In the genomic region with DNA sequence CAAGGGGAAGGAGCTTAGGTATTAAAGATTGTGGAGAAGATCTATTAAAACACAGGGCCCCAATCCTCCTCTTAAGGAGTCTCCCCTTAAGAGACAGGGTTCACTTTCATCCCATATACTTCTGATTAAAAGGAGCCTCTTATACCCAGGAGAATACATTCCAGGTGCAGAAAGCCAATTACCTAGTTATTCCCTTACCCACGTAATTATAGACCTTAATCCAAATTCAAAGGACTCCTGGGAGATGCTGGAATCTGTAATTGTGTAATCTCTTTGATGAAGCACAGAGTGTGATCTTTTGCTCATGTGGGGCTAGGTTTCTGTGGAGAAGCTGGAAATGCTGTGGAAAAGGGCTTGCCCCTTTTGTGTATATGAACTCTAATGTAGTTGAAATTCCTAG, we compare ENCODE assay signal across 9 cellular contexts. TPM values are rescaled to one million over a fixed set of nuclear protein-coding genes. Genes with fewer than 3 reads are reported as not detected.
A peak's percentile ranks its signal among the peaks of the same experiment; 100 is the strongest.
DNase-seq lines count a peak whose midpoint lies in the region; ATAC-seq and TF ChIP-seq lines count a peak whose summit lies in the region.
"Had no signal": no experiment of that assay in that cellular context is flagged by ENCODE, and none has a peak within 500 bp of the region (broad histone marks: within the 10 kb centered on the region; RNA-seq: fewer than 3 reads in every experiment).

No MANE protein-coding gene starts in this region.

- no peaks in the 10 kb centered on the region for H3K36me3 ChIP-seq in HEK293 (ENCODE audit: control insufficient read depth in 2 of 2, insufficient read depth in 1 of 2, low read length in 2 of 2)
- no peaks in the 10 kb centered on the region for H3K36me3 ChIP-seq in adipocyte (ENCODE audit: control insufficient read depth, insufficient read depth, low read length, severe bottlenecking)
- no peaks in the 10 kb centered on the region for H3K36me3 ChIP-seq in muscle layer of colon (ENCODE audit: insufficient read depth, low read length)
- H3K36me3 ChIP-seq: brain microvascular endothelial cell had no signal

- peaks cover 5% of the 10 kb centered on the region; the same call in 1 of the 2 replicates for H3K4me1 ChIP-seq in HEK293 (ENCODE audit: control insufficient read depth, insufficient read depth, low read length)
- H3K4me1 ChIP-seq in adipocyte (ENCODE audit: control insufficient read depth, insufficient read depth, low read length) = peaks cover 39% of the 10 kb centered on the region
- H3K4me1 ChIP-seq in muscle layer of colon (ENCODE audit: insufficient read depth, low read length) = peaks cover 32% of the 10 kb centered on the region

- H3K9me3 ChIP-seq in HEK293 (ENCODE audit: control insufficient read depth, insufficient read depth, low read depth, low read length) = no peaks in the 10 kb centered on the region
- no peaks in the 10 kb centered on the region for H3K9me3 ChIP-seq in adipocyte (ENCODE audit: control insufficient read depth, low read length)
- H3K9me3 ChIP-seq in muscle layer of colon (ENCODE audit: low read length) = no peaks in the 10 kb centered on the region

- no peaks in the 10 kb centered on the region for H3K27me3 ChIP-seq in adipocyte (replicated peaks; ENCODE audit: control insufficient read depth, insufficient read depth, low read length)
- H3K27me3 ChIP-seq in muscle layer of colon (ENCODE audit: control insufficient read depth in 1 of 2, insufficient read depth in 2 of 2, low read length in 2 of 2) = no peaks in the 10 kb centered on the region
- H3K27me3 ChIP-seq: brain microvascular endothelial cell had no signal

- H3K27ac ChIP-seq in HEK293 (ENCODE audit: extremely low read depth, low read depth, low read length) (no peak overlapping the region), muscle layer of colon (ENCODE audit: low read depth, low read length) (peak overlapping the region; percentile 90)

- peak overlapping the region; percentile 94 for H3K9ac ChIP-seq in adipocyte (ENCODE audit: low read length)
- no peak overlapping the region for H3K9ac ChIP-seq in muscle layer of colon (ENCODE audit: low read length)

- in situ Hi-C loops in KBM-7 (cut with MboI; ENCODE audit: low pct_unique_long_range_greater_than_20kb, low sequenced_read_pairs) = loop anchor here (10.0 to 25.0 kb wide), 2 partner anchors 255 to 543 kb away; no protein-coding TSS in a partner anchor

- ATAC-seq in HG02938 (IDR thresholded peaks at IDR 0.05; ENCODE audit: unreplicated experiment) = no peak

- no peak for DNase-seq in AG04449 (ENCODE audit: low read depth, low spot score)
- peak; percentile 31 for DNase-seq in adipocyte (ENCODE audit: low read depth)
- DNase-seq in ureter (ENCODE audit: low spot score) = no peak
- no peak for DNase-seq in KBM-7
- DNase-seq in pons (ENCODE audit: low spot score) = no peak

- CTCF ChIA-PET in AG04449 (lab: Yijun Ruan, JAX) (interaction anchor here (1.2 to 4.8 kb wide), 17 partner anchors 8 to 548 kb away, joined by 3 to 52 read pairs (median 7); a partner anchor contains a TSS), HEK293 (lab: Yijun Ruan, JAX) (interaction anchor here (0.6 to 2.3 kb wide), 5 partner anchors 10 to 1080 kb away, joined by 3 to 8 read pairs (median 3); no protein-coding TSS in a partner anchor)

- POLR2A ChIA-PET in AG04449 (lab: Yijun Ruan, JAX) (interaction anchor here (0.9 kb wide), 1 partner anchor 12 kb away, joined by 3 read pairs; no protein-coding TSS in a partner anchor), HEK293 (lab: Yijun Ruan, JAX) (interaction anchor here (0.6 to 1.2 kb wide), 2 partner anchors 260 to 399 kb away, joined by 5 to 6 read pairs; no protein-coding TSS in a partner anchor)

- TF ChIP-seq CTCF in AG04449 (IDR thresholded peaks at IDR 0.05; ENCODE audit: insufficient read depth, low read length, missing control alignments) (no peak), HEK293 (tag by site-specific recombination; IDR thresholded peaks at IDR 0.05) (no peak)

- H3K4me3 ChIP-seq in AG04449 (ENCODE audit: low read depth, low read length) = peak overlapping the region; percentile 79
- no peak overlapping the region for H3K4me3 ChIP-seq in HEK293 (ENCODE audit: low read depth, low read length)
- peak overlapping the region; percentile 98 for H3K4me3 ChIP-seq in adipocyte (ENCODE audit: low read length)
- H3K4me3 ChIP-seq in muscle layer of colon (ENCODE audit: low read depth in 1 of 2, low read length in 2 of 2) = no peak overlapping the region

TF ChIP-seq in HEK293, 187 proteins besides CTCF, POLR2A, EP300 and RAD21:
- TF ChIP-seq SP7 (tag by site-specific recombination; IDR thresholded peaks at IDR 0.05) = peak; percentile 71
- TF ChIP-seq ZNF366 (tag by site-specific recombination; conservative IDR thresholded peaks at IDR 0.05) = no peak

RNA-seq across cellular contexts. Expression of a gene that starts 1.4 kb away (rescaled TPM):
- total RNA-seq in ureter = 45.2 TPM

Comparison
In these comparisons a context has a peak if more than half of its experiments do, and no peak if none do; other contexts are left out.
1. H3K4me3 ChIP-seq: peak in AG04449 (single experiment) and adipocyte (single experiment); none in HEK293 (single experiment) and muscle layer of colon (0 of 2).